In the genomic region with DNA sequence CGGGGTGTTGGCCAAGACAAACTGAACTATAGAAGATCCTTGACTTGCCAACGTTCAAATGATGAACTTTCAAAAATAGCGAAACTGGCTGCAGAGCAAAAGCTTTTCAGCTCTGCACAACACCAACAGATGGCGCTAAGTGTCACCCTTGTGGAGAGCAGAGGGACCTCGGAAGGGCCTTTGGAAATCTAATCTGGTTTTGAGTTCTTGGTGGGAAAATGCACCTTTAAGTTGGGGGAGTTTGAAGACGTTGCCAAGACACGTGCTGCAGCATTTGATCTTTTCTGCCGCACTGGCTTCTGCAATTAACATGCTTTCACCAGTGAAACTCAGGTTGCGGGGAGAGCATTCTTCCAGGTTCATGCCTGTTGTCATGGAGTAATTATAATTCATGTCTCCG, we compare ENCODE assay signal across 8 cellular contexts. TPM values are rescaled to one million over a fixed set of nuclear protein-coding genes. Genes with fewer than 3 reads are reported as not detected.
DNase-seq lines count a peak whose midpoint lies in the region; ATAC-seq and TF ChIP-seq lines count a peak whose summit lies in the region.

No MANE protein-coding gene starts in this region.

- no peaks in the 10 kb centered on the region for H4K20me1 ChIP-seq in H9 (ENCODE audit: control insufficient read depth, insufficient read depth, insufficient read length)

- no peak overlapping the region for H3K4ac ChIP-seq in H9 (ENCODE audit: low read depth, low read length)

- peaks cover 24% of the 10 kb centered on the region in 2 experiments for H3K4me1 Mint-ChIP-seq in H9

- no peak overlapping the region for H2AFZ ChIP-seq in H9 (ENCODE audit: low read length)

- WGBS in H9 (ENCODE audit: extremely low coverage, insufficient read length, low lambda C conversion rate), result no CpG with 5 or more reads among the region's 10 CpGs

- no peaks in the 10 kb centered on the region for H3K36me3 Mint-ChIP-seq in H9 (ENCODE audit: insufficient read depth in 1 of 3, low read depth in 3 of 3)

- H3K79me1 ChIP-seq in H9 (ENCODE audit: insufficient read depth, low read depth, low read length, poor library complexity, severe bottlenecking), result no peaks in the 10 kb centered on the region

- no peak overlapping the region for H2BK15ac ChIP-seq in H9 (ENCODE audit: low read depth, low read length)

- H3K9ac ChIP-seq in H9 (ENCODE audit: extremely low read depth, insufficient read length, low read length), result no peak overlapping the region

- no peaks in the 10 kb centered on the region for H3K27me3 ChIP-seq in H9 (ENCODE audit: insufficient read depth, low read length)

- no peak overlapping the region for H3K4me3 Mint-ChIP-seq in H9

- no peak overlapping the region for H3T11ph ChIP-seq in H9 (ENCODE audit: low read length)

- ATAC-seq in HG02610 (IDR thresholded peaks at IDR 0.05; ENCODE audit: unreplicated experiment) (no peak), left cardiac atrium (no peak)
- no peak for ATAC-seq in activated CD4-positive, CD25-positive, alpha-beta regulatory T cell treated with anti-CD3 and anti-CD28 coated beads, Interleukin-2, amount 50 U/mL, for 24 hours

- H3K4me1 ChIP-seq in H9 (ENCODE audit: insufficient read depth, low read length), result no peaks in the 10 kb centered on the region; the same call in 1 of the 2 replicates

- intact Hi-C loops in left cardiac atrium (cut with DNase I), result no loop called here

- no peak overlapping the region for H2AK5ac ChIP-seq in H9 (ENCODE audit: insufficient read length, low read length)

- H4K8ac ChIP-seq in H9 (replicated peaks; ENCODE audit: insufficient read length, low read depth, low read length), result no peak overlapping the region

- no peak overlapping the region for H4K5ac ChIP-seq in H9 (ENCODE audit: insufficient read length, low read depth, low read length)

- H4K91ac ChIP-seq in H9 (ENCODE audit: insufficient read length, low read depth, low read length), result no peak overlapping the region

- H2BK120ac ChIP-seq in H9 (ENCODE audit: low read depth, low read length, poor library complexity, severe bottlenecking), result no peak overlapping the region

- no peaks in the 10 kb centered on the region for H3K9me3 Mint-ChIP-seq in H9

- H3K23ac ChIP-seq in H9 (ENCODE audit: insufficient read length, low read depth, low read length), result no peak overlapping the region

- no peaks in the 10 kb centered on the region for H3K27me3 Mint-ChIP-seq in H9 (ENCODE audit: low read depth)

- no peaks in the 10 kb centered on the region for H3K79me2 ChIP-seq in H9 (ENCODE audit: insufficient read depth, low read length)

- H3K23me2 ChIP-seq in H9 (ENCODE audit: insufficient read length, low read depth, low read length, poor library complexity, severe bottlenecking), result no peaks in the 10 kb centered on the region

- H3K14ac ChIP-seq in H9 (ENCODE audit: insufficient read depth, low read length), result no peak overlapping the region

- no peak overlapping the region for H2BK5ac ChIP-seq in H9 (ENCODE audit: insufficient read length, low read length)

- H3K9me3 ChIP-seq in H9 (ENCODE audit: control insufficient read depth, low read depth, low read length), result no peaks in the 10 kb centered on the region

- H3K56ac ChIP-seq in H9 (ENCODE audit: insufficient read length, low read depth, low read length), result no peak overlapping the region

- no peak overlapping the region for H2BK12ac ChIP-seq in H9 (ENCODE audit: insufficient read length, low read depth, low read length)

- no peak overlapping the region for H3K27ac Mint-ChIP-seq in H9

- peak; percentile 78 for TF ChIP-seq CTCF in C4-2B (conservative IDR thresholded peaks at IDR 0.05)
- TF ChIP-seq CTCF in H9 (conservative IDR thresholded peaks at IDR 0.05), result peak; percentile 79

- H2BK20ac ChIP-seq in H9 (ENCODE audit: low read depth, low read length, poor library complexity, severe bottlenecking), result no peak overlapping the region

- DNase-seq in H9 (peak; percentile 68), RPMI8226 (peak; percentile 54), germinal center (ENCODE audit: low spot score) (peak; percentile 42), left cardiac atrium (no peak)
- DNase-seq in effector CD8-positive, alpha-beta T cell (lab: John Stamatoyannopoulos, UW), result no peak

- no peak overlapping the region for H3K4me2 ChIP-seq in H9 (ENCODE audit: insufficient read depth, insufficient read length, low read length)

- H3K27ac ChIP-seq in C4-2B (no peak overlapping the region), H9 (ENCODE audit: insufficient read length, low read depth, low read length) (no peak overlapping the region)

- H3K18ac ChIP-seq in H9 (ENCODE audit: insufficient read length, low read depth, low read length), result no peak overlapping the region

RNA-seq across cellular contexts. Expression of a gene that starts 26.3 kb away (rescaled TPM):
- total RNA-seq in H9 (2021) (47.6 and 48.7 TPM in 2 replicates), left cardiac atrium (10 to 100 TPM; 17.6 to 19.2 TPM)

Comparison
In these comparisons a context has a peak if more than half of its experiments do, and no peak if none do; other contexts are left out.
1. DNase-seq: peak in H9 (single experiment), RPMI8226 (single experiment) and germinal center (single experiment); none in effector CD8-positive, alpha-beta T cell (single experiment) and left cardiac atrium (single experiment).